10 cellular contexts compared by ENCODE assay signal in the genomic region with DNA sequence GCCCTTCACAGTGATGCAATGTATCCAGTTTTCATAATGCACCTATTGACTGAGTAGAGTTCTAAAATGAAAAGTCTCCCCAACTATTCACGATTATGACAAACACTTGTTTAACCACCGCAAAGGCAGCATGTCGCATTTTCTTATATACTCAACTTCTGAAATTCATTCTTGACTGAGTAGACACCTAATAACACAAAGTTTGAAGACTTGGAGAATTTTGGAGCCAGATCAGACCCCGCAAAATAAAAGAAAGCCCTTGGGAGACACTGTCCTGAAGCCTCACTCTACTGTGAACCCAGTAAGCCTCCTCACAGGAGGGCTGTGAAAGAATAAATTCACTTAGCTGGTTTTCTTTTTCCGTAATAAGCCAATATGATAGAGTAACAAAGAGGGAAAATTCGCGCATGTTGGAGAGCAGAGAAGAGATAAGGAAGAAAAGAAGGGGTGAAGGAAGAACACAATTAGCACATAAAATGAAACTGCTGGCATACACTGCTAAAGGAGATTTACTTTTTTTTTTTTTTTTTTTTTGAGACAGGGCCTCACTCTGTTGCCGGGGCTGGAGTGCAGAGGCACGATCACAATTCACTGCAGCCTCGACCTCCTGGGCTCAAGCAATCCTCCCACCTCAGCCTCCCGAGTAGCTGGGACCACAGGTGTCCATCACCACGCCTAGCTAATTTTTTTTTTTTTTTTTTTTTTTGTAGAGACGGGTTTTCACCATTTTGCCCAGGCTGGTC. TPM values are rescaled to one million over a fixed set of nuclear protein-coding genes. Genes with fewer than 3 reads are reported as not detected.
DNase-seq lines count a peak whose midpoint lies in the region; ATAC-seq and TF ChIP-seq lines count a peak whose summit lies in the region.
"Had no signal": no experiment of that assay in that cellular context is flagged by ENCODE, and none has a peak within 500 bp of the region (broad histone marks: within the 10 kb centered on the region; RNA-seq: fewer than 3 reads in every experiment).

No MANE protein-coding gene starts in this region.

- peak overlapping the region; percentile 77 to 92 (median 82) for H3K4me3 Mint-ChIP-seq in brain

- H3K4me3 ChIP-seq in right atrium auricular region = peak overlapping the region; percentile 66 to 71
- H3K4me3 ChIP-seq in muscle layer of colon (ENCODE audit: low read depth in 1 of 2, low read length in 2 of 2) = peak overlapping the region; percentile 70 to 75
- peak overlapping the region; percentile 63 for H3K4me3 ChIP-seq in upper lobe of right lung

- DNase-seq in right atrium auricular region (ENCODE audit: low spot score) (no peak), left cardiac atrium (no peak), upper lobe of right lung (no peak), GM03348 (ENCODE audit: low spot score) (no peak)
- DNase-seq: NCI-H1436 treated with DMSO at 0.1 percent for 48 hours had no signal

- no peak for ATAC-seq in left cardiac atrium
- no peak for ATAC-seq in upper lobe of right lung
- ATAC-seq in HG02759 (IDR thresholded peaks at IDR 0.05; ENCODE audit: unreplicated experiment) = no peak
- no peak for ATAC-seq in GM18858 (IDR thresholded peaks at IDR 0.05; ENCODE audit: unreplicated experiment)
- ATAC-seq: HCT116 had no signal

- H3K9me3 ChIP-seq in right atrium auricular region (no peaks in the 10 kb centered on the region), muscle layer of colon (ENCODE audit: low read length) (no peaks in the 10 kb centered on the region), upper lobe of right lung (no peaks in the 10 kb centered on the region)

- H3K27ac Mint-ChIP-seq in brain = peak overlapping the region; percentile 20 to 92 (median 82)

- no peaks in the 10 kb centered on the region for H3K27me3 ChIP-seq in right atrium auricular region
- peaks cover 0 to 4% of the 10 kb centered on the region in 2 donors for H3K27me3 ChIP-seq in muscle layer of colon (ENCODE audit: control insufficient read depth in 1 of 2, insufficient read depth in 2 of 2, low read length in 2 of 2)
- H3K27me3 ChIP-seq in upper lobe of right lung = peaks cover 11% of the 10 kb centered on the region

- H3K4me1 Mint-ChIP-seq in brain = peaks cover 48% of the 10 kb centered on the region

- H3K4me1 ChIP-seq in right atrium auricular region = peaks cover 0 to 7% of the 10 kb centered on the region in 2 donors
- no peaks in the 10 kb centered on the region for H3K4me1 ChIP-seq in muscle layer of colon (ENCODE audit: insufficient read depth, low read length)
- no peaks in the 10 kb centered on the region for H3K4me1 ChIP-seq in upper lobe of right lung

- peaks cover 28% of the 10 kb centered on the region for H3K27me3 Mint-ChIP-seq in brain

- TF ChIP-seq CTCF in right atrium auricular region (IDR thresholded peaks at IDR 0.05) = no peak
- no peak for TF ChIP-seq CTCF in brain (conservative IDR thresholded peaks at IDR 0.05)
- no peak for TF ChIP-seq CTCF in upper lobe of right lung (IDR thresholded peaks at IDR 0.05)

- no peaks in the 10 kb centered on the region for H3K36me3 Mint-ChIP-seq in brain

- H3K36me3 ChIP-seq in right atrium auricular region (no peaks in the 10 kb centered on the region), muscle layer of colon (ENCODE audit: insufficient read depth, low read length) (no peaks in the 10 kb centered on the region), upper lobe of right lung (no peaks in the 10 kb centered on the region)

- peak overlapping the region; percentile 70 to 82 for H3K27ac ChIP-seq in right atrium auricular region
- H3K27ac ChIP-seq in muscle layer of colon (ENCODE audit: low read depth, low read length) = peak overlapping the region; percentile 35
- peak overlapping the region; percentile 39 for H3K27ac ChIP-seq in upper lobe of right lung

- no peaks in the 10 kb centered on the region for H3K9me3 Mint-ChIP-seq in brain

- H3K9ac ChIP-seq in muscle layer of colon (ENCODE audit: low read length) = no peak overlapping the region

- intact Hi-C loops in left cardiac atrium (cut with DNase I) (no loop called here), upper lobe of right lung (cut with DNase I) (no loop called here)

RNA-seq across cellular contexts. Expression of gene COLGALT2, which starts 0.5 kb away (rescaled TPM):
- total RNA-seq in right atrium auricular region = 1 to 10 TPM; 4.2 to 4.9 TPM
- total RNA-seq in left cardiac atrium = 1 to 10 TPM; 3.8 to 4.9 TPM
- polyA plus RNA-seq in brain (ENCODE audit: insufficient read depth, low read depth, low replicate concordance) = 15.2 TPM
- total RNA-seq in upper lobe of right lung = 7.4 TPM

RNA-seq across cellular contexts. Expression of gene TSEN15, which starts 13.5 kb away (rescaled TPM):
- total RNA-seq in right atrium auricular region = 10 to 100 TPM; 18.2 to 42.8 TPM
- total RNA-seq in left cardiac atrium = 10 to 100 TPM; 20.2 to 23.6 TPM
- polyA plus RNA-seq in brain (ENCODE audit: insufficient read depth, low read depth, low replicate concordance) = 30.2 TPM
- total RNA-seq in upper lobe of right lung = 27.2 TPM
